In genomic region chr13:31930901-31931522, GRCh38 we compare ENCODE assay signal across 10 cellular contexts.
A peak's percentile ranks its signal among the peaks of the same experiment; 100 is the strongest.
DNase-seq lines count a peak whose midpoint lies in the region; ATAC-seq and TF ChIP-seq lines count a peak whose summit lies in the region.
"Had no signal": no experiment of that assay in that cellular context is flagged by ENCODE, and none has a peak within 500 bp of the region (broad histone marks: within the 10 kb centered on the region; RNA-seq: fewer than 3 reads in every experiment).

No MANE protein-coding gene starts in this region.

- H3K27me3 ChIP-seq in heart left ventricle (no peaks in the 10 kb centered on the region), left ventricle myocardium inferior (ENCODE audit: low read depth) (no peaks in the 10 kb centered on the region), PC-3 (ENCODE audit: low read length) (no peaks in the 10 kb centered on the region)
- H3K27me3 ChIP-seq: BLaER1 treated with 17β-estradiol and CSF1 and Interleukin-3, amounts not matched to agents 10 nM and 100 nM had no signal

- no peak overlapping the region for H3K4me3 Mint-ChIP-seq in stimulated activated effector memory CD8-positive, alpha-beta T cell treated with anti-CD3 and anti-CD28 coated beads, Interleukin-12 subunit alpha, Interleukin-12 subunit beta, amount 100 ng/mL, for 72 hours
- H3K4me3 Mint-ChIP-seq: neural crest cell had no signal

- 65 to 87% (median 70%) methylated on average over 3 of the region's 3 CpGs for WGBS in heart left ventricle, 4 donors

- H3K9me3 ChIP-seq in heart left ventricle (no peaks in the 10 kb centered on the region), left ventricle myocardium inferior (replicated peaks) (no peaks in the 10 kb centered on the region), PC-3 (ENCODE audit: low read length) (no peaks in the 10 kb centered on the region)
- H3K9me3 ChIP-seq: BLaER1 treated with 17β-estradiol and CSF1 and Interleukin-3, amounts not matched to agents 10 nM and 100 nM had no signal

- peak overlapping the region in 3 of 12 donors; percentile 30 to 44 (median 31) for H3K27ac ChIP-seq in heart left ventricle
- H3K27ac ChIP-seq in left ventricle myocardium inferior (replicated peaks) = no peak overlapping the region
- peak overlapping the region; percentile 11; the same call in 1 of the 2 replicates for H3K27ac ChIP-seq in PC-3 (ENCODE audit: low read length)
- H3K27ac ChIP-seq: BLaER1 treated with 17β-estradiol and CSF1 and Interleukin-3, amounts not matched to agents 10 nM and 100 nM had no signal

- H2AFZ ChIP-seq in PC-3 (ENCODE audit: low read length) = peak overlapping the region; percentile 42

- TF ChIP-seq POLR2A in heart left ventricle (IDR thresholded peaks at IDR 0.05) = no peak

- no peaks in the 10 kb centered on the region for H4K20me1 ChIP-seq in PC-3 (ENCODE audit: low read length)
- H4K20me1 ChIP-seq: BLaER1 treated with 17β-estradiol and CSF1 and Interleukin-3, amounts not matched to agents 10 nM and 100 nM had no signal

- POLR2A ChIA-PET in PC-3 (lab: Charles Lee; ENCODE audit: unreplicated experiment) = no interaction called here

- peaks cover 0 to 54% (median 38%) of the 10 kb centered on the region in 12 donors for H3K4me1 ChIP-seq in heart left ventricle
- H3K4me1 ChIP-seq in left ventricle myocardium inferior = peaks cover 44% of the 10 kb centered on the region
- peaks cover 23% of the 10 kb centered on the region for H3K4me1 ChIP-seq in PC-3 (ENCODE audit: insufficient read depth, low read length)

- TF ChIP-seq CTCF in heart left ventricle (IDR thresholded peaks at IDR 0.05) = no peak
- no peak for TF ChIP-seq CTCF in left ventricle myocardium inferior (IDR thresholded peaks at IDR 0.05; ENCODE audit: borderline replicate concordance)
- TF ChIP-seq CTCF in PC-3 (conservative IDR thresholded peaks at IDR 0.05; ENCODE audit: low read depth, low read length) = no peak

- no peaks in the 10 kb centered on the region for H3K9me3 Mint-ChIP-seq in stimulated activated effector memory CD8-positive, alpha-beta T cell treated with anti-CD3 and anti-CD28 coated beads, Interleukin-12 subunit alpha, Interleukin-12 subunit beta, amount 100 ng/mL, for 72 hours
- H3K9me3 Mint-ChIP-seq: neural crest cell had no signal

- no peaks in the 10 kb centered on the region for H3K79me2 ChIP-seq in PC-3 (ENCODE audit: low read length)

- DNase-seq in heart left ventricle (no peak), left ventricle myocardium inferior (no peak), PC-3 (peak; percentile 64), pons (ENCODE audit: low spot score) (no peak), RKO (ENCODE audit: low spot score) (no peak), retina (no peak)
- no peak for DNase-seq in stimulated activated effector memory CD8-positive, alpha-beta T cell treated with anti-CD3 and anti-CD28 coated beads, Interleukin-12 subunit alpha, Interleukin-12 subunit beta, amount 100 ng/mL, for 72 hours (ENCODE audit: low spot score in 2 of 2)

- CTCF ChIA-PET in PC-3 (lab: Charles Lee) = no interaction called here

- no peaks in the 10 kb centered on the region for H3F3A ChIP-seq in PC-3 (ENCODE audit: low read length, unreplicated experiment)

- no peak overlapping the region for H3K27ac Mint-ChIP-seq in stimulated activated effector memory CD8-positive, alpha-beta T cell treated with anti-CD3 and anti-CD28 coated beads, Interleukin-12 subunit alpha, Interleukin-12 subunit beta, amount 100 ng/mL, for 72 hours

- H3K4me2 ChIP-seq in PC-3 (ENCODE audit: low read length) = peak overlapping the region; percentile 16; the same call in 1 of the 2 replicates

- H3K9ac ChIP-seq in PC-3 (ENCODE audit: low read length) = no peak overlapping the region
- H3K9ac ChIP-seq: BLaER1 treated with 17β-estradiol and CSF1 and Interleukin-3, amounts not matched to agents 10 nM and 100 nM had no signal

- H3K4me1 Mint-ChIP-seq in stimulated activated effector memory CD8-positive, alpha-beta T cell treated with anti-CD3 and anti-CD28 coated beads, Interleukin-12 subunit alpha, Interleukin-12 subunit beta, amount 100 ng/mL, for 72 hours = peaks cover 14% of the 10 kb centered on the region

- no peaks in the 10 kb centered on the region for H3K9me2 ChIP-seq in PC-3 (replicated peaks; ENCODE audit: low read length)

- no peaks in the 10 kb centered on the region for H3K36me3 ChIP-seq in heart left ventricle
- no peaks in the 10 kb centered on the region for H3K36me3 ChIP-seq in left ventricle myocardium inferior
- no peaks in the 10 kb centered on the region for H3K36me3 ChIP-seq in PC-3 (ENCODE audit: low read depth, low read length)
- H3K36me3 ChIP-seq: BLaER1 treated with 17β-estradiol and CSF1 and Interleukin-3, amounts not matched to agents 10 nM and 100 nM had no signal

- no peaks in the 10 kb centered on the region for H3K36me3 Mint-ChIP-seq in stimulated activated effector memory CD8-positive, alpha-beta T cell treated with anti-CD3 and anti-CD28 coated beads, Interleukin-12 subunit alpha, Interleukin-12 subunit beta, amount 100 ng/mL, for 72 hours

- no TSS peak for BruUV-seq in PC-3 (replicated peaks; lab: Mats Ljungman, UMichigan)

- intact Hi-C loops in heart left ventricle (cut with DNase I) = no loop called here
- intact Hi-C loops in left ventricle myocardium inferior (cut with micrococcal nuclease) = no loop called here
- intact Hi-C loops in PC-3 (cut with micrococcal nuclease) = no loop called here

- H3K4me3 ChIP-seq in heart left ventricle (no peak overlapping the region), left ventricle myocardium inferior (no peak overlapping the region), PC-3 (ENCODE audit: low read length) (no peak overlapping the region)
- H3K4me3 ChIP-seq: BLaER1 treated with 17β-estradiol and CSF1 and Interleukin-3, amounts not matched to agents 10 nM and 100 nM had no signal

- ATAC-seq in heart left ventricle (peak in 3 of 4 donors; percentile 23 to 60 (median 57)), HG02885 (IDR thresholded peaks at IDR 0.05; ENCODE audit: poor library complexity, unreplicated experiment) (peak; percentile 99), PC-3 (no peak)
- ATAC-seq in stimulated activated effector memory CD8-positive, alpha-beta T cell treated with anti-CD3 and anti-CD28 coated beads, Interleukin-12 subunit alpha, Interleukin-12 subunit beta, amount 100 ng/mL, for 72 hours = peak; percentile 93
